ENCODE assay signal across 6 cellular contexts in the genomic region with DNA sequence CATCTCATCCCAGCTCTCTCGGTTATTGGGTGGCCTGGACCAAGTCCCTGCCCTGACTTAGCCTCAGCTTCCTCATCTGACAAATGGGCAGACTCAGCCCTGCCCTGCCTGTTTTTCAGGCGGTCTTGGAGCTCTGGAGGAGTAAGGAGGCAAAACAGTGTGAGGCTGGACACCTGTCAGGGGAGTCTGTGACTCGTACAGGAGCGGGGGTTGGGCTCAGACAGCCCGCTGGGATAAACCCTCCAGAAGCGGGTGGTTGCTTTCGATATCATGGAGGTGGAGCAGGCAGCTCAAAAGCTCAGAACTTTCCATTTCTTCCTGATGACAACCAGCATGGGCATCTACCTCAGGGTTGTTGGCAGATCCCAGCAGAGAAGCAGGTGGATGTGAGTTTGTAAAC.
"Had no signal": no experiment of that assay in that cellular context is flagged by ENCODE, and none has a peak within 500 bp of the region (broad histone marks: within the 10 kb centered on the region; RNA-seq: fewer than 3 reads in every experiment).

No MANE protein-coding gene starts in this region.

- H3K4me3 ChIP-seq: GM23248, K562 had no signal

- DNase-seq: GM23248, GOT3, HCEC 1CT, IMR-90 had no signal

- ATAC-seq: K562 had no signal

- H3K27ac ChIP-seq: GM23248, HL-60 had no signal

- H2AFZ ChIP-seq: GM23248 had no signal

- H3K9ac ChIP-seq: GM23248 had no signal

- FAIRE-seq: K562 had no signal
